7 cellular contexts compared by ENCODE assay signal in genomic region chr15:48177383-48177874, GRCh38. TPM values are rescaled to one million over a fixed set of nuclear protein-coding genes. Genes with fewer than 3 reads are reported as not detected.
DNase-seq lines count a peak whose midpoint lies in the region; ATAC-seq and TF ChIP-seq lines count a peak whose summit lies in the region.

No MANE protein-coding gene starts in this region.

- TF ChIP-seq CTCF in RWPE2 (IDR thresholded peaks at IDR 0.05; ENCODE audit: poor library complexity, severe bottlenecking), result no peak
- peak in 1 of 56 donors; percentile 6 for TF ChIP-seq CTCF in dorsolateral prefrontal cortex (IDR thresholded peaks at IDR 0.05 in 54 of 56, conservative IDR thresholded peaks at IDR 0.05 in 2 of 56; ENCODE audit: low read depth in 1 of 56, partially characterized antibody in 56 of 56)
- TF ChIP-seq CTCF in lung (IDR thresholded peaks at IDR 0.05; ENCODE audit: control extremely low read depth, extremely low read depth), result no peak
- TF ChIP-seq CTCF in thoracic aorta (IDR thresholded peaks at IDR 0.05), result no peak

- DNase-seq in HS-27A (ENCODE audit: low read depth) (peak; percentile 35), RWPE2 (ENCODE audit: low spot score) (no peak), dorsolateral prefrontal cortex (peak in 1 of 10 donors; percentile 6), lung (ENCODE audit: low spot score) (no peak), thoracic aorta (ENCODE audit: low spot score) (no peak)

- 3 to 4% methylated on average over 15 of the region's 15 CpGs for WGBS in lung, 2 donors

- peak overlapping the region; percentile 88 for H3K4me3 ChIP-seq in GM08714 (ENCODE audit: low read length)
- H3K4me3 ChIP-seq in RWPE2 (ENCODE audit: severe bottlenecking), result peak overlapping the region; percentile 94
- H3K4me3 ChIP-seq in dorsolateral prefrontal cortex, result peak overlapping the region; percentile 63 to 92 (median 81)
- peak overlapping the region; percentile 44 for H3K4me3 ChIP-seq in lung
- H3K4me3 ChIP-seq in thoracic aorta, result peak overlapping the region; percentile 88

- intact Hi-C loops in dorsolateral prefrontal cortex (cut with DNase I), result no loop called here

- H3K4me1 ChIP-seq in RWPE2 (ENCODE audit: insufficient read depth, poor library complexity, severe bottlenecking) (peaks cover 2% of the 10 kb centered on the region), lung (ENCODE audit: control insufficient read depth in 2 of 2, insufficient read depth in 2 of 2, low read length in 2 of 2) (peaks cover 0 to 7% of the 10 kb centered on the region in 2 donors), thoracic aorta (ENCODE audit: control insufficient read depth in 1 of 2, low read depth in 2 of 2) (peaks cover 8 to 19% of the 10 kb centered on the region in 2 donors)

- H3K27me3 ChIP-seq in RWPE2 (ENCODE audit: insufficient read depth, poor library complexity, severe bottlenecking) (no peaks in the 10 kb centered on the region), dorsolateral prefrontal cortex (no peaks in the 10 kb centered on the region), lung (ENCODE audit: control insufficient read depth, insufficient read depth) (no peaks in the 10 kb centered on the region), thoracic aorta (replicated peaks; ENCODE audit: insufficient read depth) (no peaks in the 10 kb centered on the region)

- H3K36me3 ChIP-seq in RWPE2 (ENCODE audit: low read depth) (no peaks in the 10 kb centered on the region), lung (ENCODE audit: control insufficient read depth in 2 of 2, insufficient read depth in 2 of 2, low read length in 2 of 2) (no peaks in the 10 kb centered on the region), thoracic aorta (no peaks in the 10 kb centered on the region)

- H3K9me3 ChIP-seq in RWPE2 (ENCODE audit: severe bottlenecking) (peaks cover 7% of the 10 kb centered on the region), lung (ENCODE audit: control insufficient read depth in 2 of 2, insufficient read depth in 1 of 2, low read length in 1 of 2) (no peaks in the 10 kb centered on the region), thoracic aorta (no peaks in the 10 kb centered on the region)

- ATAC-seq in GM21447 (IDR thresholded peaks at IDR 0.05; ENCODE audit: unreplicated experiment) (peak; percentile 62), RWPE2 (ENCODE audit: low read depth) (peak; percentile 70), lung (ENCODE audit: insufficient read depth, low FRiP score) (peak; percentile 38), thoracic aorta (ENCODE audit: insufficient number of reproducible peaks, low FRiP score, low read depth) (peak; percentile 91)

- H3K27ac ChIP-seq in RWPE2 (ENCODE audit: poor library complexity, severe bottlenecking) (no peak overlapping the region), dorsolateral prefrontal cortex (peak overlapping the region; percentile 25 to 98 (median 93)), lung (ENCODE audit: low read depth in 1 of 2, low read length in 1 of 2) (peak overlapping the region in 1 of 2 donors; percentile 41), thoracic aorta (peak overlapping the region; percentile 95 to 98)

RNA-seq across cellular contexts. Expression of gene MYEF2, which starts 0.7 kb away (rescaled TPM):
- total RNA-seq in dorsolateral prefrontal cortex, result 100 to 1,000 TPM in 38 of 120 experiments, 10 to 100 TPM in 82; 50.6 to 121 (median 93.3) TPM
- 10 to 100 TPM; 21.8 to 38.5 TPM for total RNA-seq in lung
- polyA plus RNA-seq in lung, result 10 to 100 TPM in 1 of 2 donors, 1 to 10 TPM in 1; 7.4 to 13.1 TPM
- total RNA-seq in thoracic aorta, result 100 to 1,000 TPM in 1 of 2 donors, 10 to 100 TPM in 1; 63.5 to 168 TPM

RNA-seq across cellular contexts. Expression of gene CTXN2, which starts 14.0 kb away (rescaled TPM):
- total RNA-seq in dorsolateral prefrontal cortex, result 1 to 10 TPM; 1.3 to 7.1 (median 3.8) TPM
- total RNA-seq in lung, result not detected
- polyA plus RNA-seq in lung, result not detected
- total RNA-seq in thoracic aorta, result not detected

RNA-seq across cellular contexts. Expression of gene SLC12A1, which starts 28.7 kb away (rescaled TPM):
- 1 to 10 TPM in 115 of 120 experiments, under 1 TPM in 5; 0.67 to 4.1 (median 2.0) TPM for total RNA-seq in dorsolateral prefrontal cortex
- total RNA-seq in lung, result under 1 TPM in 1 of 2 donors, not detected in 1; 0.03 TPM
- not detected for polyA plus RNA-seq in lung
- total RNA-seq in thoracic aorta, result under 1 TPM; 0.68 to 0.85 TPM

RNA-seq across cellular contexts. Expression of gene SLC24A5, which starts 56.6 kb away (rescaled TPM):
- total RNA-seq in dorsolateral prefrontal cortex (under 1 TPM in 4 of 120 experiments, not detected in 116; 0.19 to 0.61 (median 0.26) TPM), lung (not detected), thoracic aorta (not detected)
- under 1 TPM; 0.05 to 0.10 TPM for polyA plus RNA-seq in lung

Comparison
In these comparisons a context has a peak if more than half of its experiments do, and no peak if none do; other contexts are left out.
1. H3K4me3 ChIP-seq: peak in every context shown above with its lines; median percentile 94 in RWPE2; 88 in GM08714; 88 in thoracic aorta; 81 in dorsolateral prefrontal cortex; 44 in lung.
2. ATAC-seq: peak in every context shown above with its lines; median percentile 91 in thoracic aorta; 70 in RWPE2; 62 in GM21447; 38 in lung.